In genomic region chr1:170094697-170095616, GRCh38 we compare ENCODE assay signal across 11 cellular contexts. TPM values are rescaled to one million over a fixed set of nuclear protein-coding genes. Genes with fewer than 3 reads are reported as not detected.
"Had no signal": no experiment of that assay in that cellular context is flagged by ENCODE, and none has a peak within 500 bp of the region (broad histone marks: within the 10 kb centered on the region; RNA-seq: fewer than 3 reads in every experiment).

No MANE protein-coding gene starts in this region.

RNA-seq across cellular contexts. Expression of gene NTMT2, which starts 50.8 kb away (rescaled TPM):
- total RNA-seq: colonic mucosa, gastrocnemius medialis, liver, mucosa of descending colon, ovary, right lobe of liver, suprapubic skin, transverse colon, vagina had no signal
- polyA plus RNA-seq: immature natural killer cell, liver, ovary, small intestine had no signal
